In genomic region chr4:82789377-82789776, GRCh38 we compare ENCODE assay signal across 18 cellular contexts.
"Had no signal": no experiment of that assay in that cellular context is flagged by ENCODE, and none has a peak within 500 bp of the region (broad histone marks: within the 10 kb centered on the region; RNA-seq: fewer than 3 reads in every experiment).

No MANE protein-coding gene starts in this region.

- H3K9me3 Mint-ChIP-seq: activated CD4-positive, alpha-beta T cell treated with anti-CD3 and anti-CD28 coated beads, Interleukin-2, amount 10 ng/mL, durations not matched to agents 24 days and 14 days; activated CD8-positive, alpha-beta T cell treated with anti-CD3 and anti-CD28 coated beads for 36 hours; activated naive CD4-positive, alpha-beta T cell treated with anti-CD3 and anti-CD28 coated beads, Interleukin-2, amount 10 ng/mL, durations not matched to agents 7 days and 5 days; activated naive CD8-positive, alpha-beta T cell treated with anti-CD3 and anti-CD28 coated beads, Interleukin-2, amount 50 U/mL, for 24 hours; effector memory CD8-positive, alpha-beta T cell; stimulated activated memory B cell treated with anti-CD40 and anti-IgM and Interleukin-4, amounts not matched to agents 10 μg/mL and 1 μg/mL and 100 μg/mL, for 72 hours had no signal

- ATAC-seq: activated CD8-positive, alpha-beta T cell treated with anti-CD3 and anti-CD28 coated beads for 36 hours; activated naive CD8-positive, alpha-beta T cell treated with anti-CD3 and anti-CD28 coated beads, Interleukin-2, amount 50 U/mL, for 24 hours; effector memory CD8-positive, alpha-beta T cell; right lobe of liver; stimulated activated memory B cell treated with anti-CD40 and anti-IgM and Interleukin-4, amounts not matched to agents 10 μg/mL and 1 μg/mL and 100 μg/mL, for 72 hours had no signal

- H3K27ac ChIP-seq: left ventricle myocardium inferior, ovary, right lobe of liver had no signal

- H3K9me3 ChIP-seq: left ventricle myocardium inferior, ovary, right lobe of liver had no signal

- H3K27ac Mint-ChIP-seq: activated CD4-positive, alpha-beta T cell treated with anti-CD3 and anti-CD28 coated beads, Interleukin-2, amount 10 ng/mL, durations not matched to agents 24 days and 14 days; activated CD8-positive, alpha-beta T cell treated with anti-CD3 and anti-CD28 coated beads for 36 hours; activated naive CD4-positive, alpha-beta T cell treated with anti-CD3 and anti-CD28 coated beads, Interleukin-2, amount 10 ng/mL, durations not matched to agents 7 days and 5 days; activated naive CD8-positive, alpha-beta T cell treated with anti-CD3 and anti-CD28 coated beads, Interleukin-2, amount 50 U/mL, for 24 hours; stimulated activated memory B cell treated with anti-CD40 and anti-IgM and Interleukin-4, amounts not matched to agents 10 μg/mL and 1 μg/mL and 100 μg/mL, for 72 hours had no signal

- H3K4me1 ChIP-seq: right lobe of liver had no signal

- H3K4me3 Mint-ChIP-seq: activated CD4-positive, alpha-beta T cell treated with anti-CD3 and anti-CD28 coated beads, Interleukin-2, amount 10 ng/mL, durations not matched to agents 24 days and 14 days; activated CD8-positive, alpha-beta T cell treated with anti-CD3 and anti-CD28 coated beads for 36 hours; activated naive CD4-positive, alpha-beta T cell treated with anti-CD3 and anti-CD28 coated beads, Interleukin-2, amount 10 ng/mL, durations not matched to agents 7 days and 5 days; activated naive CD8-positive, alpha-beta T cell treated with anti-CD3 and anti-CD28 coated beads, Interleukin-2, amount 50 U/mL, for 24 hours; effector memory CD8-positive, alpha-beta T cell; stimulated activated memory B cell treated with anti-CD40 and anti-IgM and Interleukin-4, amounts not matched to agents 10 μg/mL and 1 μg/mL and 100 μg/mL, for 72 hours had no signal

- H3K36me3 ChIP-seq: left ventricle myocardium inferior, ovary, right lobe of liver had no signal

- H3K4me3 ChIP-seq: left ventricle myocardium inferior, ovary, right lobe of liver had no signal

- H3K27me3 ChIP-seq: ovary, right lobe of liver had no signal

- H3K27me3 Mint-ChIP-seq: effector memory CD8-positive, alpha-beta T cell had no signal

- H3K36me3 Mint-ChIP-seq: activated naive CD4-positive, alpha-beta T cell treated with anti-CD3 and anti-CD28 coated beads, Interleukin-2, amount 10 ng/mL, durations not matched to agents 7 days and 5 days; stimulated activated memory B cell treated with anti-CD40 and anti-IgM and Interleukin-4, amounts not matched to agents 10 μg/mL and 1 μg/mL and 100 μg/mL, for 72 hours had no signal

- H3K4me1 Mint-ChIP-seq: activated naive CD4-positive, alpha-beta T cell treated with anti-CD3 and anti-CD28 coated beads, Interleukin-2, amount 10 ng/mL, durations not matched to agents 7 days and 5 days; activated naive CD8-positive, alpha-beta T cell treated with anti-CD3 and anti-CD28 coated beads, Interleukin-2, amount 50 U/mL, for 24 hours; stimulated activated memory B cell treated with anti-CD40 and anti-IgM and Interleukin-4, amounts not matched to agents 10 μg/mL and 1 μg/mL and 100 μg/mL, for 72 hours had no signal

- DNase-seq: activated CD4-positive, alpha-beta T cell treated with anti-CD3 and anti-CD28 coated beads, Interleukin-2, amount 10 ng/mL, durations not matched to agents 24 days and 14 days; activated CD8-positive, alpha-beta memory T cell treated with anti-CD3 and anti-CD28 coated beads, Interleukin-2, amount 50 U/mL, for 4 hours; activated CD8-positive, alpha-beta T cell treated with anti-CD3 and anti-CD28 coated beads for 36 hours; activated effector memory CD4-positive, alpha-beta T cell treated with Interleukin-2 at 50 U/mL for 16 hours; activated naive CD4-positive, alpha-beta T cell treated with anti-CD3 and anti-CD28 coated beads, Interleukin-2, amount 10 ng/mL, durations not matched to agents 7 days and 5 days; activated naive CD8-positive, alpha-beta T cell treated with anti-CD3 and anti-CD28 coated beads, Interleukin-2, amount 50 U/mL, for 24 hours; activated T-cell treated with anti-CD3 and anti-CD28 coated beads, Interleukin-2, amount 50 U/mL, for 48 hours; aorta; dermis blood vessel endothelial cell; effector memory CD8-positive, alpha-beta T cell; foreskin fibroblast; kidney; left ventricle myocardium inferior; ovary; right lobe of liver; stimulated activated CD4-positive, alpha-beta T cell treated with anti-CD3 and anti-CD28 coated beads, Interleukin-4, amount 100 ng/mL, for 4 hours; T1000 had no signal
